ENCODE assay signal across 25 cellular contexts in genomic region chr10:69953851-69954250, GRCh38.
A peak's percentile ranks its signal among the peaks of the same experiment; 100 is the strongest.
DNase-seq lines count a peak whose midpoint lies in the region; ATAC-seq, FAIRE-seq and TF ChIP-seq lines count a peak whose summit lies in the region.
"Had no signal": no experiment of that assay in that cellular context is flagged by ENCODE, and none has a peak within 500 bp of the region (broad histone marks: within the 10 kb centered on the region; RNA-seq: fewer than 3 reads in every experiment).

No MANE protein-coding gene starts in this region.

- peak overlapping the region; percentile 21 to 71 (median 59); a peak in 19 of 22 replicates for H3K4me2 ChIP-seq in BLaER1 treated with 17β-estradiol and CSF1 and Interleukin-3, amounts not matched to agents 10 nM and 100 nM
- H3K4me2 ChIP-seq in GM12878 (ENCODE audit: control insufficient read depth, insufficient read depth) (no peak overlapping the region), neuronal stem cell (ENCODE audit: insufficient read depth, low read length, poor library complexity, severe bottlenecking) (no peak overlapping the region)

- intact Hi-C loops in GM12878 (cut with micrococcal nuclease; ENCODE audit: unreplicated experiment): no loop called here

- no peak overlapping the region for H2AFZ ChIP-seq in GM12878 (ENCODE audit: control insufficient read depth, low read depth, low read length)
- H2AFZ ChIP-seq in neuronal stem cell (ENCODE audit: low read length): no peak overlapping the region

- DNase-seq in GM12878 (ENCODE audit: low read depth, low spot score) (no peak), neuronal stem cell (ENCODE audit: low spot score) (no peak), T-helper 2 cell (no peak), DMS53 (lab: John Stamatoyannopoulos, UW) (no peak)
- DNase-seq in stimulated activated CD4-positive, alpha-beta T cell treated with anti-CD3 and anti-CD28 coated beads, Interleukin-1b, Interleukin-23, amount 100 ng/mL, for 48 hours: no peak
- DNase-seq: activated CD4-positive, alpha-beta T cell treated with anti-CD3 and anti-CD28 coated beads, Interleukin-2, amount 50 U/mL, for 1 hour; activated naive CD4-positive, alpha-beta T cell treated with anti-CD3 and anti-CD28 coated beads, Interleukin-2, amount 10 ng/mL, durations not matched to agents 7 days and 5 days; anterior cingulate cortex; central memory CD4-positive, alpha-beta T cell; glutamatergic neuron; lower lobe of right lung; MM.1S; NCI-H187; NCI-H2171 treated with DMSO at 0.1 percent for 48 hours; NCI-H524; T-helper 17 cell; testis had no signal

- H3K27ac ChIP-seq in BLaER1 treated with 17β-estradiol and CSF1 and Interleukin-3, amounts not matched to agents 10 nM and 100 nM: no peak overlapping the region
- H3K27ac ChIP-seq in GM12878 (ENCODE audit: control insufficient read depth, insufficient read depth): no peak overlapping the region
- no peak overlapping the region for H3K27ac ChIP-seq in neuronal stem cell (replicated peaks; ENCODE audit: low read length)
- H3K27ac ChIP-seq: lower lobe of right lung, neutrophil, prostate gland, testis had no signal

- H3K4me3 ChIP-seq in BLaER1 treated with 17β-estradiol and CSF1 and Interleukin-3, amounts not matched to agents 10 nM and 100 nM: no peak overlapping the region
- H3K4me3 ChIP-seq in GM12878: no peak overlapping the region
- no peak overlapping the region for H3K4me3 ChIP-seq in neuronal stem cell (ENCODE audit: low read length in 2 of 2)
- H3K4me3 ChIP-seq: K562, lower lobe of right lung, prostate gland, testis had no signal

- H3K18ac ChIP-seq in neuronal stem cell (ENCODE audit: low read length): peak overlapping the region; percentile 11

- no peak for TF ChIP-seq RAD21 in GM12878 (IDR thresholded peaks at IDR 0.05; ENCODE audit: insufficient read depth, low read depth, low read length)

- TF ChIP-seq CTCF in GM12878 (IDR thresholded peaks at IDR 0.05 in 2 of 3, conservative IDR thresholded peaks at IDR 0.05 in 1 of 3; ENCODE audit: control insufficient read depth in 2 of 3, extremely low read depth in 1 of 3, insufficient read depth in 1 of 3, low read depth in 3 of 3, low read length in 3 of 3): no peak

- no peak overlapping the region for H3K23ac ChIP-seq in neuronal stem cell (ENCODE audit: low read depth, low read length, poor library complexity)

- peak overlapping the region; percentile 4 for H3K14ac ChIP-seq in neuronal stem cell (ENCODE audit: low read length)

- H2BK15ac ChIP-seq in neuronal stem cell (ENCODE audit: low read length): no peak overlapping the region

- H2BK12ac ChIP-seq in neuronal stem cell (ENCODE audit: low read length): peak overlapping the region; percentile 7

- H2AK5ac ChIP-seq in neuronal stem cell (ENCODE audit: low read depth, low read length): peak overlapping the region; percentile 12

- H3K79me1 ChIP-seq in neuronal stem cell (ENCODE audit: low read depth, low read length): no peaks in the 10 kb centered on the region

- CTCF ChIA-PET in GM12878 (lab: Yijun Ruan, JAX): no interaction called here

- no peak for TF ChIP-seq POLR2A in GM12878 (IDR thresholded peaks at IDR 0.05; ENCODE audit: low read depth, low read length)

- peaks cover 23 to 34% (median 29%) of the 10 kb centered on the region in 10 experiments for H3K4me1 ChIP-seq in BLaER1 treated with 17β-estradiol and CSF1 and Interleukin-3, amounts not matched to agents 10 nM and 100 nM
- H3K4me1 ChIP-seq in GM12878 (ENCODE audit: control insufficient read depth, insufficient read depth, low read length): peaks cover 9% of the 10 kb centered on the region
- H3K4me1 ChIP-seq in neuronal stem cell (ENCODE audit: control insufficient read depth in 2 of 2, insufficient read depth in 1 of 2, low read depth in 1 of 2, low read length in 2 of 2): peaks cover 0 to 12% of the 10 kb centered on the region in 2 donors
- H3K4me1 ChIP-seq: lower lobe of right lung, prostate gland, testis had no signal

- BruUV-seq in GM12878 (replicated peaks; lab: Mats Ljungman, UMichigan): no TSS peak

- ATAC-seq in GM19463 (IDR thresholded peaks at IDR 0.05; ENCODE audit: unreplicated experiment): peak; percentile 39
- ATAC-seq in GM12878: peak; percentile 69
- ATAC-seq: K562, T-helper 17 cell had no signal

- no peaks in the 10 kb centered on the region for H3K79me2 ChIP-seq in GM12878 (ENCODE audit: control insufficient read depth, insufficient read depth, low read length)

- SMC1A ChIA-PET in GM12878 (lab: Charles Lee; ENCODE audit: uncharacterized antibody, unreplicated experiment): interaction anchor here (1.1 kb wide), 1 partner anchor 18 kb away, joined by 4 read pairs; no protein-coding TSS in a partner anchor

- no peaks in the 10 kb centered on the region for H3K9me3 ChIP-seq in BLaER1 treated with 17β-estradiol and CSF1 and Interleukin-3, amounts not matched to agents 10 nM and 100 nM (replicated peaks in 1 of 11)
- H3K9me3 ChIP-seq in GM12878 (replicated peaks; ENCODE audit: control insufficient read depth, insufficient read depth, low read length) (no peaks in the 10 kb centered on the region), neuronal stem cell (replicated peaks in 1 of 2; ENCODE audit: control insufficient read depth in 2 of 2, insufficient read depth in 1 of 2, low read depth in 1 of 2, low read length in 2 of 2) (peaks cover 0 to 2% of the 10 kb centered on the region in 2 donors)
- H3K9me3 ChIP-seq: lower lobe of right lung, neutrophil, prostate gland, testis had no signal

- no peak overlapping the region for H2BK5ac ChIP-seq in neuronal stem cell (ENCODE audit: low read length)

- H4K20me1 ChIP-seq in BLaER1 treated with 17β-estradiol and CSF1 and Interleukin-3, amounts not matched to agents 10 nM and 100 nM: no peaks in the 10 kb centered on the region; a peak in 1 of 22 replicates
- 0 out of 2 replicates have a peak, but pooled peaks cover 4% of the 10 kb centered on the region for H4K20me1 ChIP-seq in GM12878 (ENCODE audit: control insufficient read depth, insufficient read depth)

- 3% methylated on average over 6 of the region's 6 CpGs for WGBS in GM12878 (ENCODE audit: insufficient coverage, insufficient replicate concordance, low lambda C conversion rate, missing lambda C conversion rate)
- no CpG with 5 or more reads among the region's 6 CpGs for WGBS in neuronal stem cell (ENCODE audit: extremely low coverage in 2 of 2, insufficient read length in 2 of 2, insufficient replicate concordance in 1 of 2), 2 donors

- RAD21 ChIA-PET in GM12878 (lab: Charles Lee; ENCODE audit: unreplicated experiment): no interaction called here

- no peaks in the 10 kb centered on the region for H3K36me3 ChIP-seq in BLaER1 treated with 17β-estradiol and CSF1 and Interleukin-3, amounts not matched to agents 10 nM and 100 nM
- H3K36me3 ChIP-seq in GM12878 (ENCODE audit: control insufficient read depth in 2 of 2, insufficient read depth in 2 of 2, low read length in 1 of 2) (no peaks in the 10 kb centered on the region), neuronal stem cell (replicated peaks in 1 of 2; ENCODE audit: control insufficient read depth in 2 of 2, insufficient read depth in 2 of 2, low read length in 2 of 2) (no peaks in the 10 kb centered on the region)
- H3K36me3 ChIP-seq: lower lobe of right lung, neutrophil, prostate gland had no signal

- no peak overlapping the region for H3K9ac ChIP-seq in BLaER1 treated with 17β-estradiol and CSF1 and Interleukin-3, amounts not matched to agents 10 nM and 100 nM
- H3K9ac ChIP-seq in GM12878 (ENCODE audit: control insufficient read depth, insufficient read depth, low read length) (no peak overlapping the region), neuronal stem cell (ENCODE audit: low read depth, low read length, poor library complexity) (no peak overlapping the region)

- H2BK120ac ChIP-seq in neuronal stem cell (ENCODE audit: low read depth, low read length): no peak overlapping the region

- POLR2A ChIA-PET in GM12878 (lab: Charles Lee): no interaction called here

- FAIRE-seq in GM12878 (lab: Jason Lieb, UNC): no peak
- FAIRE-seq: endothelial cell of umbilical vein, GM18507, H54, K562 had no signal

- H3K27me3 ChIP-seq in BLaER1 treated with 17β-estradiol and CSF1 and Interleukin-3, amounts not matched to agents 10 nM and 100 nM: no peaks in the 10 kb centered on the region
- H3K27me3 ChIP-seq in GM12878 (replicated peaks in 1 of 2; ENCODE audit: control insufficient read depth in 2 of 2, insufficient read depth in 2 of 2, low read length in 1 of 2): no peaks in the 10 kb centered on the region
- no peaks in the 10 kb centered on the region for H3K27me3 ChIP-seq in neuronal stem cell (ENCODE audit: control insufficient read depth in 3 of 3, insufficient read depth in 3 of 3, low read depth in 1 of 3, low read length in 3 of 3)
- H3K27me3 ChIP-seq: testis had no signal

- no peak overlapping the region for H3K4ac ChIP-seq in neuronal stem cell (ENCODE audit: low read length)

- no peak for TF ChIP-seq EP300 in GM12878 (IDR thresholded peaks at IDR 0.05; ENCODE audit: borderline replicate concordance in 1 of 2, control insufficient read depth in 1 of 2, low read depth in 2 of 2, low read length in 2 of 2)

- in situ Hi-C loops in GM12878 (cut with MboI): no loop called here

- H4K8ac ChIP-seq in neuronal stem cell (ENCODE audit: low read depth, low read length): no peak overlapping the region

- H4K91ac ChIP-seq in neuronal stem cell (ENCODE audit: low read depth, low read length, poor library complexity): no peak overlapping the region

TF ChIP-seq in GM12878, 131 proteins besides CTCF, POLR2A, EP300 and RAD21 (continues in another document):
- no peak for TF ChIP-seq ETV6 (conservative IDR thresholded peaks at IDR 0.05 in 1 of 2, IDR thresholded peaks at IDR 0.05 in 1 of 2; ENCODE audit: borderline replicate concordance in 1 of 2, low read depth in 1 of 2)
- no peak for TF ChIP-seq MEF2B (IDR thresholded peaks at IDR 0.05; ENCODE audit: partially characterized antibody, poor library complexity, severe bottlenecking)
- TF ChIP-seq NR2C1 (IDR thresholded peaks at IDR 0.05): no peak
- TF ChIP-seq CEBPB (IDR thresholded peaks at IDR 0.05; ENCODE audit: borderline replicate concordance in 1 of 2, low read depth in 2 of 2, low read length in 2 of 2): no peak
- no peak for TF ChIP-seq EZH2 (IDR thresholded peaks at IDR 0.05; ENCODE audit: borderline replicate concordance, control insufficient read depth, low read depth, low read length)
- TF ChIP-seq POLR2AphosphoS2 (IDR thresholded peaks at IDR 0.05; ENCODE audit: low read depth, low read length): no peak
- TF ChIP-seq SPI1 (IDR thresholded peaks at IDR 0.05; ENCODE audit: borderline replicate concordance, insufficient read depth, low read depth, low read length): peak; percentile 80

Comparison
In these comparisons a context has a peak if more than half of its experiments do, and no peak if none do; other contexts are left out.
1. H3K4me2 ChIP-seq: peak in BLaER1 treated with 17β-estradiol and CSF1 and Interleukin-3, amounts not matched to agents 10 nM and 100 nM (11 of 11); none in GM12878 (single experiment) and neuronal stem cell (single experiment).